10 cellular contexts compared by ENCODE assay signal in genomic region chr12:107670999-107671643, GRCh38. TPM values are rescaled to one million over a fixed set of nuclear protein-coding genes. Genes with fewer than 3 reads are reported as not detected.
A peak's percentile ranks its signal among the peaks of the same experiment; 100 is the strongest.
DNase-seq lines count a peak whose midpoint lies in the region; ATAC-seq, FAIRE-seq and TF ChIP-seq lines count a peak whose summit lies in the region.
"Had no signal": no experiment of that assay in that cellular context is flagged by ENCODE, and none has a peak within 500 bp of the region (broad histone marks: within the 10 kb centered on the region; RNA-seq: fewer than 3 reads in every experiment).

No MANE protein-coding gene starts in this region.

- no peak overlapping the region for H3K9ac ChIP-seq in OCI-LY3 (ENCODE audit: low read length)

- peak; percentile 69 for ATAC-seq in natural killer cell treated with Interleukin-12 subunit alpha and Interleukin-12 subunit beta and Interleukin-15 and Interleukin-18, amount 100 ng/mL, for 72 hours

- DNase-seq in NK-92 treated with Interleukin-12 subunit alpha and Interleukin-12 subunit beta, amount 100 ng/mL, for 24 hours (lab: John Stamatoyannopoulos, UW): peak; percentile 20
- DNase-seq in NK-92 (lab: John Stamatoyannopoulos, UW; ENCODE audit: unreplicated experiment): no peak
- peak; percentile 25 for DNase-seq in bronchial epithelial cell (ENCODE audit: low read depth)
- DNase-seq in natural killer cell treated with Interleukin-12 subunit alpha and Interleukin-12 subunit beta and Interleukin-15 and Interleukin-18, amount 100 ng/mL, for 72 hours (ENCODE audit: low spot score): no peak
- no peak for DNase-seq in amniotic stem cell (lab: John Stamatoyannopoulos, UW)
- no peak for DNase-seq in SHP77 treated with DMSO at 0.1 percent for 48 hours (lab: John Stamatoyannopoulos, UW)
- no peak for DNase-seq in Kasumi-1 (lab: John Stamatoyannopoulos, UW)
- DNase-seq: naive B cell had no signal

- peaks cover 3% of the 10 kb centered on the region; the same call in 1 of the 2 replicates for H3K4me1 ChIP-seq in OCI-LY3 (ENCODE audit: low read length)

- peak overlapping the region; percentile 70; the same call in 1 of the 2 replicates for H2AFZ ChIP-seq in OCI-LY3 (ENCODE audit: low read depth, low read length)

- no peak overlapping the region for H3K4me3 Mint-ChIP-seq in natural killer cell treated with Interleukin-12 subunit alpha and Interleukin-12 subunit beta and Interleukin-15 and Interleukin-18, amount 100 ng/mL, for 72 hours

- no peaks in the 10 kb centered on the region for H3K36me3 ChIP-seq in OCI-LY3 (replicated peaks; ENCODE audit: low read depth, low read length)
- H3K36me3 ChIP-seq in bronchial epithelial cell (ENCODE audit: control insufficient read depth, insufficient read depth, low read length): no peaks in the 10 kb centered on the region

- H3K4me3 ChIP-seq in OCI-LY3 (ENCODE audit: low read length) (no peak overlapping the region), bronchial epithelial cell (ENCODE audit: low read depth, low read length) (no peak overlapping the region)

- no peak overlapping the region for H3K27ac Mint-ChIP-seq in natural killer cell treated with Interleukin-12 subunit alpha and Interleukin-12 subunit beta and Interleukin-15 and Interleukin-18, amount 100 ng/mL, for 72 hours

- no peaks in the 10 kb centered on the region for H3K36me3 Mint-ChIP-seq in natural killer cell treated with Interleukin-12 subunit alpha and Interleukin-12 subunit beta and Interleukin-15 and Interleukin-18, amount 100 ng/mL, for 72 hours
- H3K36me3 Mint-ChIP-seq: naive B cell had no signal

- TF ChIP-seq CTCF in OCI-LY3 (IDR thresholded peaks at IDR 0.05; ENCODE audit: low read depth, low read length): peak; percentile 79
- TF ChIP-seq CTCF in bronchial epithelial cell (IDR thresholded peaks at IDR 0.05; ENCODE audit: insufficient read depth, low read length, severe bottlenecking): peak; percentile 77

- peaks cover 34% of the 10 kb centered on the region for H3K27me3 ChIP-seq in OCI-LY3 (ENCODE audit: low read depth, low read length)
- H3K27me3 ChIP-seq in bronchial epithelial cell (ENCODE audit: control insufficient read depth, insufficient read depth, low read length): no peaks in the 10 kb centered on the region

- no peaks in the 10 kb centered on the region for H3K9me3 ChIP-seq in OCI-LY3 (ENCODE audit: insufficient read depth, low read length)

- no peaks in the 10 kb centered on the region for H4K20me1 ChIP-seq in OCI-LY3 (ENCODE audit: insufficient read depth, low read length)

- H3K79me2 ChIP-seq in OCI-LY3 (ENCODE audit: low read length): no peaks in the 10 kb centered on the region

- FAIRE-seq in bronchial epithelial cell (lab: Jason Lieb, UNC): peak; percentile 75

- H3K4me1 Mint-ChIP-seq in natural killer cell treated with Interleukin-12 subunit alpha and Interleukin-12 subunit beta and Interleukin-15 and Interleukin-18, amount 100 ng/mL, for 72 hours (ENCODE audit: low read depth in 2 of 2): peaks cover 4 to 7% of the 10 kb centered on the region in 2 donors
- H3K4me1 Mint-ChIP-seq: naive B cell had no signal

- H3K27me3 Mint-ChIP-seq in natural killer cell treated with Interleukin-12 subunit alpha and Interleukin-12 subunit beta and Interleukin-15 and Interleukin-18, amount 100 ng/mL, for 72 hours: peaks cover 18 to 37% of the 10 kb centered on the region in 2 donors

- no peak overlapping the region for H3K27ac ChIP-seq in OCI-LY3 (ENCODE audit: low read length)
- H3K27ac ChIP-seq: VCaP had no signal

- peak overlapping the region; percentile 28; the same call in 1 of the 2 replicates for H3K4me2 ChIP-seq in OCI-LY3 (ENCODE audit: low read length)

- no peaks in the 10 kb centered on the region for H3K9me3 Mint-ChIP-seq in natural killer cell treated with Interleukin-12 subunit alpha and Interleukin-12 subunit beta and Interleukin-15 and Interleukin-18, amount 100 ng/mL, for 72 hours
- H3K9me3 Mint-ChIP-seq: naive B cell had no signal

RNA-seq across cellular contexts. Expression of gene PWP1, which starts 14.5 kb away (rescaled TPM):
- 67.2 and 92.1 TPM in 2 replicates for total RNA-seq in bronchial epithelial cell
- total RNA-seq in natural killer cell treated with Interleukin-12 subunit alpha and Interleukin-12 subunit beta and Interleukin-15 and Interleukin-18, amount 100 ng/mL, for 72 hours: 10 to 100 TPM; 47.4 to 56.8 TPM

Comparison
In these comparisons a context has a peak if more than half of its experiments do, and no peak if none do; other contexts are left out.
1. DNase-seq: peak in NK-92 treated with Interleukin-12 subunit alpha and Interleukin-12 subunit beta, amount 100 ng/mL, for 24 hours (single experiment) and bronchial epithelial cell (single experiment); none in NK-92 (single experiment), natural killer cell treated with Interleukin-12 subunit alpha and Interleukin-12 subunit beta and Interleukin-15 and Interleukin-18, amount 100 ng/mL, for 72 hours (single experiment), amniotic stem cell (single experiment), SHP77 treated with DMSO at 0.1 percent for 48 hours (single experiment) and Kasumi-1 (0 of 2).